Comparison of ENCODE assay signal across 15 cellular contexts in genomic region chr7:83365746-83366145, GRCh38.
A peak's percentile ranks its signal among the peaks of the same experiment; 100 is the strongest.
DNase-seq lines count a peak whose midpoint lies in the region; ATAC-seq and TF ChIP-seq lines count a peak whose summit lies in the region.
"Had no signal": no experiment of that assay in that cellular context is flagged by ENCODE, and none has a peak within 500 bp of the region (broad histone marks: within the 10 kb centered on the region; RNA-seq: fewer than 3 reads in every experiment).

No MANE protein-coding gene starts in this region.

- DNase-seq in A673 (ENCODE audit: low spot score) (peak; percentile 2), GM23248 (peak; percentile 28), SK-MEL-5 (ENCODE audit: low read depth, low spot score) (peak; percentile 34), fibroblast of villous mesenchyme (ENCODE audit: low read depth) (no peak), NCI-H2196 (lab: John Stamatoyannopoulos, UW; ENCODE audit: unreplicated experiment) (no peak)
- no peak for DNase-seq in stimulated activated naive CD8-positive, alpha-beta T cell treated with anti-CD3 and anti-CD28 coated beads, Interleukin-15, amount 100 ng/mL, for 72 hours
- DNase-seq: activated CD8-positive, alpha-beta T cell treated with anti-CD3 and anti-CD28 coated beads, Interleukin-2, amount 10 ng/mL, durations not matched to agents 7 days and 5 days; activated effector memory CD4-positive, alpha-beta T cell treated with Interleukin-2 at 50 U/mL for 16 hours; hippocampal formation; NCI-H187 treated with DMSO at 0.1 percent for 48 hours; nephron progenitor cell; stomach had no signal

- H3K9me3 Mint-ChIP-seq in stimulated activated naive CD8-positive, alpha-beta T cell treated with anti-CD3 and anti-CD28 coated beads, Interleukin-15, amount 100 ng/mL, for 72 hours = no peaks in the 10 kb centered on the region
- H3K9me3 Mint-ChIP-seq: nephron progenitor cell; T-helper 2 cell treated with Interferon-gamma antibody and Interleukin-4, amounts not matched to agents 5 μg/mL and 100 μg/mL, for 36 hours had no signal

- H3K4me3 ChIP-seq in A673 (ENCODE audit: low read depth, low read length, poor library complexity, severe bottlenecking) = no peak overlapping the region
- no peak overlapping the region for H3K4me3 ChIP-seq in GM23248
- H3K4me3 ChIP-seq in fibroblast of villous mesenchyme (ENCODE audit: low read depth, low read length) = no peak overlapping the region
- H3K4me3 ChIP-seq: stomach had no signal

- H3K27me3 ChIP-seq in A673 (replicated peaks; ENCODE audit: insufficient read depth, low read depth, low read length, poor library complexity) (peaks cover 7% of the 10 kb centered on the region), GM23248 (replicated peaks; ENCODE audit: insufficient read depth) (peaks cover 9% of the 10 kb centered on the region; the same call in 1 of the 2 replicates)
- H3K27me3 ChIP-seq: stomach had no signal

- H3K9ac ChIP-seq in GM23248 = no peak overlapping the region

- H3K36me3 ChIP-seq in A673 (ENCODE audit: insufficient read depth, low read length, poor library complexity, severe bottlenecking) (no peaks in the 10 kb centered on the region), GM23248 (ENCODE audit: low read depth) (no peaks in the 10 kb centered on the region)
- H3K36me3 ChIP-seq: stomach had no signal

- no peak overlapping the region for H2AFZ ChIP-seq in GM23248

- no peak overlapping the region for H3K4me3 Mint-ChIP-seq in stimulated activated naive CD8-positive, alpha-beta T cell treated with anti-CD3 and anti-CD28 coated beads, Interleukin-15, amount 100 ng/mL, for 72 hours
- H3K4me3 Mint-ChIP-seq: activated CD8-positive, alpha-beta T cell treated with anti-CD3 and anti-CD28 coated beads, Interleukin-2, amount 10 ng/mL, durations not matched to agents 7 days and 5 days; nephron progenitor cell; T-helper 2 cell treated with Interferon-gamma antibody and Interleukin-4, amounts not matched to agents 5 μg/mL and 100 μg/mL, for 36 hours had no signal

- no peaks in the 10 kb centered on the region for H3K9me3 ChIP-seq in A673 (ENCODE audit: low read depth, low read length, poor library complexity, severe bottlenecking)
- H3K9me3 ChIP-seq in GM23248 (ENCODE audit: low read depth) = no peaks in the 10 kb centered on the region
- H3K9me3 ChIP-seq: stomach had no signal

- POLR2A ChIA-PET in A673 (lab: Charles Lee; ENCODE audit: low non-redundant PET) = no interaction called here

- no peak overlapping the region for H3K4me2 ChIP-seq in GM23248 (ENCODE audit: unreplicated experiment)

- in situ Hi-C loops in GM23248 (cut with MboI) = no loop called here
- in situ Hi-C loops in SK-MEL-5 (cut with HindIII; ENCODE audit: low pct_unique_long_range_greater_than_20kb, low sequenced_read_pairs) = no loop called here

- H3K27ac ChIP-seq in A673 (ENCODE audit: low read depth, low read length, poor library complexity, severe bottlenecking) = no peak overlapping the region
- H3K27ac ChIP-seq in GM23248 = no peak overlapping the region
- H3K27ac ChIP-seq: stomach had no signal

- TF ChIP-seq CTCF in A673 (conservative IDR thresholded peaks at IDR 0.05; ENCODE audit: low read depth, low read length) (no peak; the same call in 1 of the 2 replicates), fibroblast of villous mesenchyme (IDR thresholded peaks at IDR 0.05; ENCODE audit: insufficient read depth, low read depth, low read length) (peak; percentile 10)

- intact Hi-C loops in A673 (cut with micrococcal nuclease; ENCODE audit: unreplicated experiment) = loop anchor here (2.0 kb wide), 1 partner anchor 625 kb away; no protein-coding TSS in a partner anchor

- H3K4me1 Mint-ChIP-seq in stimulated activated naive CD8-positive, alpha-beta T cell treated with anti-CD3 and anti-CD28 coated beads, Interleukin-15, amount 100 ng/mL, for 72 hours = no peaks in the 10 kb centered on the region
- H3K4me1 Mint-ChIP-seq: nephron progenitor cell had no signal

- H3F3A ChIP-seq in GM23248 (ENCODE audit: insufficient read depth) = no peaks in the 10 kb centered on the region

- no peak overlapping the region for H3K27ac Mint-ChIP-seq in stimulated activated naive CD8-positive, alpha-beta T cell treated with anti-CD3 and anti-CD28 coated beads, Interleukin-15, amount 100 ng/mL, for 72 hours
- H3K27ac Mint-ChIP-seq: activated CD8-positive, alpha-beta T cell treated with anti-CD3 and anti-CD28 coated beads, Interleukin-2, amount 10 ng/mL, durations not matched to agents 7 days and 5 days; nephron progenitor cell; T-helper 2 cell treated with Interferon-gamma antibody and Interleukin-4, amounts not matched to agents 5 μg/mL and 100 μg/mL, for 36 hours had no signal

- H3K9me2 ChIP-seq in GM23248 (ENCODE audit: insufficient read depth) = no peaks in the 10 kb centered on the region

- CTCF ChIA-PET in A673 (lab: Charles Lee) = no interaction called here

- ATAC-seq in stimulated activated naive CD8-positive, alpha-beta T cell treated with anti-CD3 and anti-CD28 coated beads, Interleukin-15, amount 100 ng/mL, for 72 hours = no peak
- ATAC-seq in GM21825 (IDR thresholded peaks at IDR 0.05; ENCODE audit: unreplicated experiment) (no peak), GM21447 (IDR thresholded peaks at IDR 0.05; ENCODE audit: unreplicated experiment) (no peak)
- ATAC-seq: activated CD8-positive, alpha-beta T cell treated with anti-CD3 and anti-CD28 coated beads, Interleukin-2, amount 10 ng/mL, durations not matched to agents 7 days and 5 days had no signal

- H4K20me1 ChIP-seq in GM23248 (ENCODE audit: insufficient read depth) = no peaks in the 10 kb centered on the region

- H3K79me2 ChIP-seq in GM23248 (ENCODE audit: insufficient read depth) = no peaks in the 10 kb centered on the region

- no peaks in the 10 kb centered on the region for H3K27me3 Mint-ChIP-seq in stimulated activated naive CD8-positive, alpha-beta T cell treated with anti-CD3 and anti-CD28 coated beads, Interleukin-15, amount 100 ng/mL, for 72 hours

- no peaks in the 10 kb centered on the region for H3K4me1 ChIP-seq in A673 (ENCODE audit: insufficient read depth, low read length, poor library complexity, severe bottlenecking)
- no peaks in the 10 kb centered on the region for H3K4me1 ChIP-seq in GM23248 (ENCODE audit: insufficient read depth)
- H3K4me1 ChIP-seq: stomach had no signal

- no TSS peak for BruUV-seq in A673 (replicated peaks; lab: Mats Ljungman, UMichigan)

Comparison
In these comparisons a context has a peak if more than half of its experiments do, and no peak if none do; other contexts are left out.
1. DNase-seq: peak in A673 (single experiment), GM23248 (single experiment) and SK-MEL-5 (single experiment); none in fibroblast of villous mesenchyme (single experiment), NCI-H2196 (single experiment) and stimulated activated naive CD8-positive, alpha-beta T cell treated with anti-CD3 and anti-CD28 coated beads, Interleukin-15, amount 100 ng/mL, for 72 hours (0 of 2).